ENCODE assay signal across 25 cellular contexts in genomic region chr2:238941262-238941792, GRCh38.
A peak's percentile ranks its signal among the peaks of the same experiment; 100 is the strongest.
DNase-seq lines count a peak whose midpoint lies in the region; ATAC-seq, FAIRE-seq and TF ChIP-seq lines count a peak whose summit lies in the region.
"Had no signal": no experiment of that assay in that cellular context is flagged by ENCODE, and none has a peak within 500 bp of the region (broad histone marks: within the 10 kb centered on the region; RNA-seq: fewer than 3 reads in every experiment).

No MANE protein-coding gene starts in this region.

- H4K91ac ChIP-seq in H9 (ENCODE audit: insufficient read length, low read depth, low read length), result no peak overlapping the region

- no peak overlapping the region for H2AK5ac ChIP-seq in H9 (ENCODE audit: insufficient read length, low read length)

- H3K27me3 ChIP-seq in H9 (ENCODE audit: insufficient read depth, low read length) (no peaks in the 10 kb centered on the region), suprapubic skin (no peaks in the 10 kb centered on the region)

- H3K23me2 ChIP-seq in H9 (ENCODE audit: insufficient read length, low read depth, low read length, poor library complexity, severe bottlenecking), result no peaks in the 10 kb centered on the region

- intact Hi-C loops in activated CD8-positive, alpha-beta T cell treated with anti-CD3 and anti-CD28 coated beads for 36 hours (cut with micrococcal nuclease), result no loop called here

- H2BK15ac ChIP-seq in H9 (ENCODE audit: low read depth, low read length), result no peak overlapping the region

- H3K4me3 Mint-ChIP-seq in activated CD8-positive, alpha-beta T cell treated with anti-CD3 and anti-CD28 coated beads, Interleukin-2, amount 10 ng/mL, durations not matched to agents 7 days and 5 days, result no peak overlapping the region
- no peak overlapping the region for H3K4me3 Mint-ChIP-seq in activated CD8-positive, alpha-beta T cell treated with anti-CD3 and anti-CD28 coated beads for 36 hours
- no peak overlapping the region for H3K4me3 Mint-ChIP-seq in H9
- H3K4me3 Mint-ChIP-seq in endothelial cell (ENCODE audit: unreplicated experiment), result no peak overlapping the region

- H3K9me3 ChIP-seq in H9 (ENCODE audit: control insufficient read depth, low read depth, low read length) (no peaks in the 10 kb centered on the region), suprapubic skin (no peaks in the 10 kb centered on the region)

- WGBS in H9 (ENCODE audit: extremely low coverage, insufficient read length, low lambda C conversion rate), result no CpG with 5 or more reads among the region's 7 CpGs
- 81% methylated on average over 7 of the region's 7 CpGs for WGBS in suprapubic skin

- POLR2A ChIA-PET in activated CD8-positive, alpha-beta T cell treated with anti-CD3 and anti-CD28 coated beads, Interleukin-2, amount 10 ng/mL, durations not matched to agents 7 days and 5 days (lab: Charles Lee), result no interaction called here
- POLR2A ChIA-PET in activated CD8-positive, alpha-beta T cell treated with anti-CD3 and anti-CD28 coated beads for 36 hours (lab: Charles Lee), result no interaction called here

- no peaks in the 10 kb centered on the region for H3K79me2 ChIP-seq in H9 (ENCODE audit: insufficient read depth, low read length)

- H3K18ac ChIP-seq in H9 (ENCODE audit: insufficient read length, low read depth, low read length), result no peak overlapping the region

- H3K9me3 Mint-ChIP-seq in activated CD8-positive, alpha-beta T cell treated with anti-CD3 and anti-CD28 coated beads, Interleukin-2, amount 10 ng/mL, durations not matched to agents 7 days and 5 days (ENCODE audit: insufficient read depth), result no peaks in the 10 kb centered on the region
- H3K9me3 Mint-ChIP-seq in activated CD8-positive, alpha-beta T cell treated with anti-CD3 and anti-CD28 coated beads for 36 hours, result no peaks in the 10 kb centered on the region
- H3K9me3 Mint-ChIP-seq in H9 (no peaks in the 10 kb centered on the region; a peak in 1 of 5 replicates), endothelial cell (ENCODE audit: unreplicated experiment) (no peaks in the 10 kb centered on the region)

- CTCF ChIA-PET in activated CD8-positive, alpha-beta T cell treated with anti-CD3 and anti-CD28 coated beads, Interleukin-2, amount 10 ng/mL, durations not matched to agents 7 days and 5 days (lab: Charles Lee), result no interaction called here
- CTCF ChIA-PET in activated CD8-positive, alpha-beta T cell treated with anti-CD3 and anti-CD28 coated beads for 36 hours (lab: Charles Lee), result no interaction called here

- H3K4me1 Mint-ChIP-seq in activated CD8-positive, alpha-beta T cell treated with anti-CD3 and anti-CD28 coated beads, Interleukin-2, amount 10 ng/mL, durations not matched to agents 7 days and 5 days (ENCODE audit: low read depth), result no peaks in the 10 kb centered on the region
- H3K4me1 Mint-ChIP-seq in activated CD8-positive, alpha-beta T cell treated with anti-CD3 and anti-CD28 coated beads for 36 hours (ENCODE audit: low read depth), result no peaks in the 10 kb centered on the region
- no peaks in the 10 kb centered on the region; a peak in 1 of 4 replicates for H3K4me1 Mint-ChIP-seq in H9
- H3K4me1 Mint-ChIP-seq in endothelial cell (ENCODE audit: unreplicated experiment), result no peaks in the 10 kb centered on the region

- H3K4me2 ChIP-seq in H9 (ENCODE audit: insufficient read depth, insufficient read length, low read length), result no peak overlapping the region
- H3K4me2 ChIP-seq: KMS-11 had no signal

- TF ChIP-seq POLR2A in suprapubic skin (IDR thresholded peaks at IDR 0.05), result no peak

- H4K20me1 ChIP-seq in H9 (ENCODE audit: control insufficient read depth, insufficient read depth, insufficient read length), result no peaks in the 10 kb centered on the region

- no peak overlapping the region for H3K4me3 ChIP-seq in suprapubic skin

- no peaks in the 10 kb centered on the region for H3K27me3 Mint-ChIP-seq in activated CD8-positive, alpha-beta T cell treated with anti-CD3 and anti-CD28 coated beads, Interleukin-2, amount 10 ng/mL, durations not matched to agents 7 days and 5 days (ENCODE audit: low read depth)
- no peaks in the 10 kb centered on the region for H3K27me3 Mint-ChIP-seq in activated CD8-positive, alpha-beta T cell treated with anti-CD3 and anti-CD28 coated beads for 36 hours
- peaks cover 20% of the 10 kb centered on the region for H3K27me3 Mint-ChIP-seq in H9 (ENCODE audit: low read depth)
- peaks cover 3% of the 10 kb centered on the region for H3K27me3 Mint-ChIP-seq in endothelial cell (ENCODE audit: unreplicated experiment)

- no peak for ATAC-seq in activated CD8-positive, alpha-beta T cell treated with anti-CD3 and anti-CD28 coated beads, Interleukin-2, amount 10 ng/mL, durations not matched to agents 7 days and 5 days
- ATAC-seq in activated CD8-positive, alpha-beta T cell treated with anti-CD3 and anti-CD28 coated beads for 36 hours, result no peak
- no peak for ATAC-seq in left lobe of liver
- ATAC-seq in GM19351 (IDR thresholded peaks at IDR 0.05; ENCODE audit: unreplicated experiment), result no peak
- ATAC-seq: Panc1 had no signal

- no peak overlapping the region for H3K56ac ChIP-seq in H9 (ENCODE audit: insufficient read length, low read depth, low read length)

- no peaks in the 10 kb centered on the region for H3K36me3 Mint-ChIP-seq in activated CD8-positive, alpha-beta T cell treated with anti-CD3 and anti-CD28 coated beads, Interleukin-2, amount 10 ng/mL, durations not matched to agents 7 days and 5 days (ENCODE audit: low read depth)
- no peaks in the 10 kb centered on the region for H3K36me3 Mint-ChIP-seq in activated CD8-positive, alpha-beta T cell treated with anti-CD3 and anti-CD28 coated beads for 36 hours (ENCODE audit: low read depth)
- H3K36me3 Mint-ChIP-seq in H9 (ENCODE audit: insufficient read depth in 1 of 3, low read depth in 3 of 3), result no peaks in the 10 kb centered on the region
- no peaks in the 10 kb centered on the region for H3K36me3 Mint-ChIP-seq in endothelial cell (ENCODE audit: low read depth, unreplicated experiment)

- no peak overlapping the region for H2BK5ac ChIP-seq in H9 (ENCODE audit: insufficient read length, low read length)

- FAIRE-seq in frontal cortex (lab: Jason Lieb, UNC), result no peak
- FAIRE-seq: D721Med, GM18507, HTR-8/SVneo had no signal

- no peak overlapping the region for H2BK20ac ChIP-seq in H9 (ENCODE audit: low read depth, low read length, poor library complexity, severe bottlenecking)

- DNase-seq in activated CD8-positive, alpha-beta T cell treated with anti-CD3 and anti-CD28 coated beads, Interleukin-2, amount 10 ng/mL, durations not matched to agents 7 days and 5 days, result peak; percentile 12
- no peak for DNase-seq in activated CD8-positive, alpha-beta T cell treated with anti-CD3 and anti-CD28 coated beads for 36 hours
- DNase-seq in H9 (peak; percentile 15), left lobe of liver (ENCODE audit: low spot score) (peak; percentile 23), suprapubic skin (ENCODE audit: low spot score in 2 of 2) (peak; percentile 43 to 48), frontal cortex (ENCODE audit: low spot score in 2 of 2) (no peak), endothelial cell (ENCODE audit: low spot score) (no peak)
- DNase-seq: 8988T, AML-193, C1 segment of cervical spinal cord, DMS53, GDM1, GOT3, NCI-H1105, NCI-H146, NCI-H2029, NCI-H345, NCI-H524 treated with DMSO at 0.1 percent for 48 hours, NCI-H82 had no signal

- no peak for TF ChIP-seq CTCF in activated CD8-positive, alpha-beta T cell treated with anti-CD3 and anti-CD28 coated beads for 36 hours (IDR thresholded peaks at IDR 0.05)
- TF ChIP-seq CTCF in H9 (conservative IDR thresholded peaks at IDR 0.05) (no peak), suprapubic skin (IDR thresholded peaks at IDR 0.05) (no peak), endothelial cell (IDR thresholded peaks at IDR 0.05; ENCODE audit: unreplicated experiment) (no peak)

- no peak overlapping the region for H2AFZ ChIP-seq in H9 (ENCODE audit: low read length)

- H3K23ac ChIP-seq in H9 (ENCODE audit: insufficient read length, low read depth, low read length), result no peak overlapping the region

- H3K9ac ChIP-seq in H9 (ENCODE audit: extremely low read depth, insufficient read length, low read length), result no peak overlapping the region
- H3K9ac ChIP-seq: KMS-11 had no signal

- no peaks in the 10 kb centered on the region for H3K79me1 ChIP-seq in H9 (ENCODE audit: insufficient read depth, low read depth, low read length, poor library complexity, severe bottlenecking)

- no peak overlapping the region for H3K27ac ChIP-seq in H9 (ENCODE audit: insufficient read length, low read depth, low read length)
- no peak overlapping the region for H3K27ac ChIP-seq in suprapubic skin
- H3K27ac ChIP-seq: KMS-11 had no signal

- no peak for TF ChIP-seq EP300 in suprapubic skin (IDR thresholded peaks at IDR 0.05)

- no peaks in the 10 kb centered on the region for H3K36me3 ChIP-seq in suprapubic skin

- no peak overlapping the region for H3T11ph ChIP-seq in H9 (ENCODE audit: low read length)

- no peaks in the 10 kb centered on the region for H3K4me1 ChIP-seq in H9 (ENCODE audit: insufficient read depth, low read length)
- peaks cover 14% of the 10 kb centered on the region for H3K4me1 ChIP-seq in suprapubic skin

- no peak overlapping the region for H4K5ac ChIP-seq in H9 (ENCODE audit: insufficient read length, low read depth, low read length)

- H4K8ac ChIP-seq in H9 (replicated peaks; ENCODE audit: insufficient read length, low read depth, low read length), result no peak overlapping the region

- no peak overlapping the region for H3K27ac Mint-ChIP-seq in activated CD8-positive, alpha-beta T cell treated with anti-CD3 and anti-CD28 coated beads, Interleukin-2, amount 10 ng/mL, durations not matched to agents 7 days and 5 days
- no peak overlapping the region for H3K27ac Mint-ChIP-seq in activated CD8-positive, alpha-beta T cell treated with anti-CD3 and anti-CD28 coated beads for 36 hours
- no peak overlapping the region; a peak in 2 of 7 replicates for H3K27ac Mint-ChIP-seq in H9
- no peak overlapping the region for H3K27ac Mint-ChIP-seq in endothelial cell (ENCODE audit: unreplicated experiment)

- no peak overlapping the region for H2BK12ac ChIP-seq in H9 (ENCODE audit: insufficient read length, low read depth, low read length)

- no peak overlapping the region for H2BK120ac ChIP-seq in H9 (ENCODE audit: low read depth, low read length, poor library complexity, severe bottlenecking)

- no peak overlapping the region for H3K4ac ChIP-seq in H9 (ENCODE audit: low read depth, low read length)

- H3K14ac ChIP-seq in H9 (ENCODE audit: insufficient read depth, low read length), result no peak overlapping the region

Comparison
In these comparisons a context has a peak if more than half of its experiments do, and no peak if none do; other contexts are left out.
1. DNase-seq: peak in activated CD8-positive, alpha-beta T cell treated with anti-CD3 and anti-CD28 coated beads, Interleukin-2, amount 10 ng/mL, durations not matched to agents 7 days and 5 days (single experiment), H9 (single experiment), left lobe of liver (single experiment) and suprapubic skin (2 of 2); none in activated CD8-positive, alpha-beta T cell treated with anti-CD3 and anti-CD28 coated beads for 36 hours (single experiment), frontal cortex (0 of 2) and endothelial cell (single experiment).